In genomic region chrX:41233988-41234387, GRCh38 we compare ENCODE assay signal across 25 cellular contexts.
DNase-seq lines count a peak whose midpoint lies in the region; ATAC-seq, FAIRE-seq and TF ChIP-seq lines count a peak whose summit lies in the region.
"Had no signal": no experiment of that assay in that cellular context is flagged by ENCODE, and none has a peak within 500 bp of the region (broad histone marks: within the 10 kb centered on the region; RNA-seq: fewer than 3 reads in every experiment).

No MANE protein-coding gene starts in this region.

- H3K27me3 ChIP-seq in mammary epithelial cell (ENCODE audit: insufficient read depth, low read length) (no peaks in the 10 kb centered on the region), bronchial epithelial cell (ENCODE audit: control insufficient read depth, insufficient read depth, low read length) (no peaks in the 10 kb centered on the region), right lobe of liver (no peaks in the 10 kb centered on the region), upper lobe of left lung (no peaks in the 10 kb centered on the region)
- H3K27me3 ChIP-seq: BE2C had no signal

- H3K4me3 ChIP-seq in mammary epithelial cell (replicated peaks in 1 of 3; ENCODE audit: insufficient read depth in 1 of 3, low read depth in 2 of 3, low read length in 3 of 3) (no peak overlapping the region), bronchial epithelial cell (ENCODE audit: low read depth, low read length) (no peak overlapping the region), right lobe of liver (no peak overlapping the region), upper lobe of left lung (no peak overlapping the region)
- H3K4me3 ChIP-seq: BLaER1 treated with 17β-estradiol and CSF1 and Interleukin-3, amounts not matched to agents 10 nM and 100 nM; GM12878; GM23248 had no signal

- TF ChIP-seq CTCF in mammary epithelial cell (conservative IDR thresholded peaks at IDR 0.05 in 1 of 2, IDR thresholded peaks at IDR 0.05 in 1 of 2; ENCODE audit: extremely low read depth in 1 of 2, insufficient read depth in 1 of 2, low read depth in 1 of 2, low read length in 2 of 2) = no peak
- TF ChIP-seq CTCF in MCF 10A (IDR thresholded peaks at IDR 0.05; ENCODE audit: unreplicated experiment) = no peak
- TF ChIP-seq CTCF in bronchial epithelial cell (IDR thresholded peaks at IDR 0.05; ENCODE audit: insufficient read depth, low read length, severe bottlenecking) = no peak
- TF ChIP-seq CTCF in right lobe of liver (IDR thresholded peaks at IDR 0.05) = no peak
- no peak for TF ChIP-seq CTCF in osteocyte (IDR thresholded peaks at IDR 0.05)
- no peak for TF ChIP-seq CTCF in upper lobe of left lung (IDR thresholded peaks at IDR 0.05)

- POLR2A ChIA-PET in MCF 10A (lab: Yijun Ruan, JAX) = interaction anchor here (1.1 to 1.2 kb wide), 2 partner anchors 8 to 87 kb away, joined by 3 read pairs; no protein-coding TSS in a partner anchor

- CTCF ChIA-PET in mammary epithelial cell (lab: Charles Lee; ENCODE audit: low non-redundant PET) (no interaction called here), MCF 10A (lab: Yijun Ruan, JAX) (interaction anchor here (0.6 to 1.3 kb wide), 2 partner anchors 54 to 56 kb away, joined by 3 to 4 read pairs; no protein-coding TSS in a partner anchor)

- H3K27ac ChIP-seq in mammary epithelial cell (ENCODE audit: insufficient read depth, low read depth, low read length) = no peak overlapping the region
- no peak overlapping the region for H3K27ac ChIP-seq in right lobe of liver
- H3K27ac ChIP-seq in upper lobe of left lung = no peak overlapping the region
- H3K27ac ChIP-seq: 22Rv1; BLaER1 treated with 17β-estradiol and CSF1 and Interleukin-3, amounts not matched to agents 10 nM and 100 nM; GM23248 had no signal

- H3K4me1 Mint-ChIP-seq in MCF 10A (ENCODE audit: insufficient read depth, unreplicated experiment) (peaks cover 4% of the 10 kb centered on the region), osteocyte (ENCODE audit: unreplicated experiment) (peaks cover 2% of the 10 kb centered on the region)

- DNase-seq in mammary epithelial cell (peak; percentile 12), MCF 10A (ENCODE audit: unreplicated experiment) (no peak), bronchial epithelial cell (ENCODE audit: low read depth) (peak; percentile 19), left lobe of liver (ENCODE audit: low spot score) (no peak), right lobe of liver (no peak), osteocyte (ENCODE audit: extremely low spot score, unreplicated experiment) (no peak), upper lobe of left lung (no peak)
- DNase-seq: BE2C; CD4-positive, alpha-beta T cell; CD8-positive, alpha-beta memory T cell; DMS 273 treated with DMSO at 0.1 percent for 48 hours; DMS79; EL; GDM1; GM23248; H9; HFFc6 had no signal

- TF ChIP-seq EP300 in upper lobe of left lung (IDR thresholded peaks at IDR 0.05) = no peak

- H3K9me3 ChIP-seq in mammary epithelial cell (replicated peaks; ENCODE audit: insufficient read depth, low read length) (no peaks in the 10 kb centered on the region), right lobe of liver (no peaks in the 10 kb centered on the region), upper lobe of left lung (no peaks in the 10 kb centered on the region)
- H3K9me3 ChIP-seq: BE2C; BLaER1 treated with 17β-estradiol and CSF1 and Interleukin-3, amounts not matched to agents 10 nM and 100 nM had no signal

- dilution Hi-C loops in mammary epithelial cell (cut with HindIII; ENCODE audit: low sequenced_read_pairs) = no loop called here

- intact Hi-C loops in mammary epithelial cell (cut with micrococcal nuclease) (loop anchor here (5.0 kb wide), 1 partner anchor 42 kb away; no protein-coding TSS in a partner anchor), MCF 10A (cut with micrococcal nuclease) (no loop called here), right lobe of liver (cut with DNase I) (no loop called here)

- BruUV-seq in mammary epithelial cell (replicated peaks; lab: Mats Ljungman, UMichigan) (no TSS peak), MCF 10A (replicated peaks; lab: Mats Ljungman, UMichigan) (no TSS peak)

- no peaks in the 10 kb centered on the region for H4K20me1 ChIP-seq in mammary epithelial cell (ENCODE audit: insufficient read depth, low read length)

- no peak for FAIRE-seq in bronchial epithelial cell (lab: Jason Lieb, UNC)
- FAIRE-seq: D721Med, GM12878, GM18507 had no signal

- no peak overlapping the region for H3K9ac ChIP-seq in mammary epithelial cell (ENCODE audit: insufficient read depth, low read length)
- H3K9ac ChIP-seq: BLaER1 treated with 17β-estradiol and CSF1 and Interleukin-3, amounts not matched to agents 10 nM and 100 nM; GM23248 had no signal

- peaks cover 10% of the 10 kb centered on the region for H3K4me1 ChIP-seq in mammary epithelial cell (ENCODE audit: insufficient read depth, low read length)
- H3K4me1 ChIP-seq in right lobe of liver = peaks cover 0 to 6% (median 0%) of the 10 kb centered on the region in 4 donors
- H3K4me1 ChIP-seq in upper lobe of left lung = no peaks in the 10 kb centered on the region
- H3K4me1 ChIP-seq: BE2C had no signal

- H3K4me2 ChIP-seq in mammary epithelial cell (ENCODE audit: insufficient read depth, low read depth, low read length) = peak overlapping the region; percentile 36
- H3K4me2 ChIP-seq: BLaER1 treated with 17β-estradiol and CSF1 and Interleukin-3, amounts not matched to agents 10 nM and 100 nM had no signal

- H2AFZ ChIP-seq in mammary epithelial cell (ENCODE audit: low read depth, low read length) = no peak overlapping the region
- H2AFZ ChIP-seq: GM23248 had no signal

- H3K4me3 Mint-ChIP-seq in MCF 10A (ENCODE audit: unreplicated experiment) (no peak overlapping the region), osteocyte (ENCODE audit: unreplicated experiment) (no peak overlapping the region)
- H3K4me3 Mint-ChIP-seq: CD14-positive monocyte; CD4-positive, alpha-beta T cell; CD8-positive, alpha-beta memory T cell; H9; HFFc6 had no signal

- H3K36me3 ChIP-seq in mammary epithelial cell (ENCODE audit: insufficient read depth, low read length) (peaks cover 14% of the 10 kb centered on the region), bronchial epithelial cell (ENCODE audit: control insufficient read depth, insufficient read depth, low read length) (no peaks in the 10 kb centered on the region), right lobe of liver (peaks cover 0 to 46% (median 6%) of the 10 kb centered on the region in 4 donors), upper lobe of left lung (peaks cover 3 to 51% (median 19%) of the 10 kb centered on the region in 4 donors)

- H3K27ac Mint-ChIP-seq in MCF 10A (ENCODE audit: low read depth, unreplicated experiment) (no peak overlapping the region), osteocyte (ENCODE audit: unreplicated experiment) (no peak overlapping the region)
- H3K27ac Mint-ChIP-seq: CD14-positive monocyte; CD4-positive, alpha-beta T cell; HFFc6 had no signal

- TF ChIP-seq POLR2A in right lobe of liver (IDR thresholded peaks at IDR 0.05) (no peak), upper lobe of left lung (IDR thresholded peaks at IDR 0.05) (no peak)

- H3K27me3 Mint-ChIP-seq in MCF 10A (ENCODE audit: insufficient read depth, unreplicated experiment) (no peaks in the 10 kb centered on the region), osteocyte (ENCODE audit: unreplicated experiment) (no peaks in the 10 kb centered on the region)
- H3K27me3 Mint-ChIP-seq: CD4-positive, alpha-beta T cell had no signal

- H3K36me3 Mint-ChIP-seq in MCF 10A (ENCODE audit: insufficient read depth, unreplicated experiment) (peaks cover 65% of the 10 kb centered on the region), osteocyte (ENCODE audit: unreplicated experiment) (peaks cover 21% of the 10 kb centered on the region)

- in situ Hi-C loops in mammary epithelial cell (cut with MboI; ENCODE audit: low sequenced_read_pairs in 2 of 2) = no loop called here

- no peaks in the 10 kb centered on the region for H3K79me2 ChIP-seq in mammary epithelial cell (ENCODE audit: insufficient read depth, low read length)

- ATAC-seq in left lobe of liver (peak; percentile 55), right lobe of liver (peak in 3 of 4 donors; percentile 65 to 72 (median 68)), upper lobe of left lung (ENCODE audit: low FRiP score in 2 of 2) (no peak), GM19455 (IDR thresholded peaks at IDR 0.05; ENCODE audit: unreplicated experiment) (no peak)
- ATAC-seq: GM12878, HCT116 had no signal

- H3K9me3 Mint-ChIP-seq in MCF 10A (ENCODE audit: unreplicated experiment) = no peaks in the 10 kb centered on the region
- H3K9me3 Mint-ChIP-seq in osteocyte (ENCODE audit: unreplicated experiment) = no peaks in the 10 kb centered on the region
- H3K9me3 Mint-ChIP-seq: CD4-positive, alpha-beta T cell; CD8-positive, alpha-beta memory T cell; HFFc6 had no signal

Comparison
In these comparisons a context has a peak if more than half of its experiments do, and no peak if none do; other contexts are left out.
1. DNase-seq: peak in mammary epithelial cell (single experiment) and bronchial epithelial cell (single experiment); none in MCF 10A (single experiment), left lobe of liver (single experiment), right lobe of liver (0 of 3), osteocyte (single experiment) and upper lobe of left lung (0 of 2).
2. ATAC-seq: peak in left lobe of liver (single experiment) and right lobe of liver (3 of 4); none in upper lobe of left lung (0 of 2) and GM19455 (single experiment).